1 cellular context compared by ENCODE assay signal in genomic region chr20:49713779-49714712, GRCh38.
TF ChIP-seq lines count a peak whose summit lies in the region.

A gene with protein sequence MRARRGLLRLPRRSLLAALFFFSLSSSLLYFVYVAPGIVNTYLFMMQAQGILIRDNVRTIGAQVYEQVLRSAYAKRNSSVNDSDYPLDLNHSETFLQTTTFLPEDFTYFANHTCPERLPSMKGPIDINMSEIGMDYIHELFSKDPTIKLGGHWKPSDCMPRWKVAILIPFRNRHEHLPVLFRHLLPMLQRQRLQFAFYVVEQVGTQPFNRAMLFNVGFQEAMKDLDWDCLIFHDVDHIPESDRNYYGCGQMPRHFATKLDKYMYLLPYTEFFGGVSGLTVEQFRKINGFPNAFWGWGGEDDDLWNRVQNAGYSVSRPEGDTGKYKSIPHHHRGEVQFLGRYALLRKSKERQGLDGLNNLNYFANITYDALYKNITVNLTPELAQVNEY (minus strand): TSS chr20:49713878. CDS start chr20:49713690, 188 bp downstream.

TF ChIP-seq in GM12878, 131 proteins besides CTCF, POLR2A, EP300 and RAD21 (continued from another document and continues in another):
- TF ChIP-seq, protein P1, sequence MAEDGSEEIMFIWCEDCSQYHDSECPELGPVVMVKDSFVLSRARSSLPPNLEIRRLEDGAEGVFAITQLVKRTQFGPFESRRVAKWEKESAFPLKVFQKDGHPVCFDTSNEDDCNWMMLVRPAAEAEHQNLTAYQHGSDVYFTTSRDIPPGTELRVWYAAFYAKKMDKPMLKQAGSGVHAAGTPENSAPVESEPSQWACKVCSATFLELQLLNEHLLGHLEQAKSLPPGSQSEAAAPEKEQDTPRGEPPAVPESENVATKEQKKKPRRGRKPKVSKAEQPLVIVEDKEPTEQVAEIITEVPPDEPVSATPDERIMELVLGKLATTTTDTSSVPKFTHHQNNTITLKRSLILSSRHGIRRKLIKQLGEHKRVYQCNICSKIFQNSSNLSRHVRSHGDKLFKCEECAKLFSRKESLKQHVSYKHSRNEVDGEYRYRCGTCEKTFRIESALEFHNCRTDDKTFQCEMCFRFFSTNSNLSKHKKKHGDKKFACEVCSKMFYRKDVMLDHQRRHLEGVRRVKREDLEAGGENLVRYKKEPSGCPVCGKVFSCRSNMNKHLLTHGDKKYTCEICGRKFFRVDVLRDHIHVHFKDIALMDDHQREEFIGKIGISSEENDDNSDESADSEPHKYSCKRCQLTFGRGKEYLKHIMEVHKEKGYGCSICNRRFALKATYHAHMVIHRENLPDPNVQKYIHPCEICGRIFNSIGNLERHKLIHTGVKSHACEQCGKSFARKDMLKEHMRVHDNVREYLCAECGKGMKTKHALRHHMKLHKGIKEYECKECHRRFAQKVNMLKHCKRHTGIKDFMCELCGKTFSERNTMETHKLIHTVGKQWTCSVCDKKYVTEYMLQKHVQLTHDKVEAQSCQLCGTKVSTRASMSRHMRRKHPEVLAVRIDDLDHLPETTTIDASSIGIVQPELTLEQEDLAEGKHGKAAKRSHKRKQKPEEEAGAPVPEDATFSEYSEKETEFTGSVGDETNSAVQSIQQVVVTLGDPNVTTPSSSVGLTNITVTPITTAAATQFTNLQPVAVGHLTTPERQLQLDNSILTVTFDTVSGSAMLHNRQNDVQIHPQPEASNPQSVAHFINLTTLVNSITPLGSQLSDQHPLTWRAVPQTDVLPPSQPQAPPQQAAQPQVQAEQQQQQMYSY (CRISPR knock-in tag; IDR thresholded peaks at IDR 0.05): no peak
- TF ChIP-seq, protein P2, sequence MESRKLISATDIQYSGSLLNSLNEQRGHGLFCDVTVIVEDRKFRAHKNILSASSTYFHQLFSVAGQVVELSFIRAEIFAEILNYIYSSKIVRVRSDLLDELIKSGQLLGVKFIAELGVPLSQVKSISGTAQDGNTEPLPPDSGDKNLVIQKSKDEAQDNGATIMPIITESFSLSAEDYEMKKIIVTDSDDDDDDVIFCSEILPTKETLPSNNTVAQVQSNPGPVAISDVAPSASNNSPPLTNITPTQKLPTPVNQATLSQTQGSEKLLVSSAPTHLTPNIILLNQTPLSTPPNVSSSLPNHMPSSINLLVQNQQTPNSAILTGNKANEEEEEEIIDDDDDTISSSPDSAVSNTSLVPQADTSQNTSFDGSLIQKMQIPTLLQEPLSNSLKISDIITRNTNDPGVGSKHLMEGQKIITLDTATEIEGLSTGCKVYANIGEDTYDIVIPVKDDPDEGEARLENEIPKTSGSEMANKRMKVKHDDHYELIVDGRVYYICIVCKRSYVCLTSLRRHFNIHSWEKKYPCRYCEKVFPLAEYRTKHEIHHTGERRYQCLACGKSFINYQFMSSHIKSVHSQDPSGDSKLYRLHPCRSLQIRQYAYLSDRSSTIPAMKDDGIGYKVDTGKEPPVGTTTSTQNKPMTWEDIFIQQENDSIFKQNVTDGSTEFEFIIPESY (IDR thresholded peaks at IDR 0.05): peak; percentile 22; the same call in 1 of the 2 replicates
- TF ChIP-seq NR2F1 (conservative IDR thresholded peaks at IDR 0.05): no peak
- 0 out of 2 replicates have a peak, but pooled peaks have one; percentile 10 for TF ChIP-seq NR2C1 (IDR thresholded peaks at IDR 0.05)
- peak; percentile 25; the same call in 1 of the 2 replicates for TF ChIP-seq SMARCA5 (IDR thresholded peaks at IDR 0.05)
- TF ChIP-seq ATF3 (IDR thresholded peaks at IDR 0.05; ENCODE audit: borderline replicate concordance, extremely low read depth, low read depth, low read length): no peak
- no peak for TF ChIP-seq YBX1 (IDR thresholded peaks at IDR 0.05)
- TF ChIP-seq MEF2B (IDR thresholded peaks at IDR 0.05; ENCODE audit: partially characterized antibody, poor library complexity, severe bottlenecking): no peak
- no peak for TF ChIP-seq CBFB (IDR thresholded peaks at IDR 0.05; ENCODE audit: low read depth)
- TF ChIP-seq RB1 (IDR thresholded peaks at IDR 0.05; ENCODE audit: borderline replicate concordance): peak; percentile 90; the same call in 1 of the 2 replicates
- TF ChIP-seq SP1 (IDR thresholded peaks at IDR 0.05; ENCODE audit: low read depth, low read length): peak; percentile 45
- no peak for TF ChIP-seq FOXK2 (IDR thresholded peaks at IDR 0.05)
- no peak for TF ChIP-seq SPI1 (IDR thresholded peaks at IDR 0.05; ENCODE audit: borderline replicate concordance, insufficient read depth, low read depth, low read length)
- no peak for TF ChIP-seq SREBF2 (IDR thresholded peaks at IDR 0.05; ENCODE audit: low read length)
- no peak for TF ChIP-seq SIN3A (IDR thresholded peaks at IDR 0.05; ENCODE audit: low read depth, low read length)
- TF ChIP-seq MAX (IDR thresholded peaks at IDR 0.05; ENCODE audit: low read depth, low read length): no peak
- TF ChIP-seq STAT3 (IDR thresholded peaks at IDR 0.05; ENCODE audit: low read depth, low read length): no peak
- no peak for TF ChIP-seq REST (IDR thresholded peaks at IDR 0.05; ENCODE audit: low read depth, low read length)
- TF ChIP-seq RUNX3 (IDR thresholded peaks at IDR 0.05; ENCODE audit: low read length): peak; percentile 56
- no peak for TF ChIP-seq BRCA1 (IDR thresholded peaks at IDR 0.05; ENCODE audit: low read depth, low read length)
- no peak for TF ChIP-seq TCF7 (IDR thresholded peaks at IDR 0.05; ENCODE audit: borderline replicate concordance)
- peak; percentile 81; the same call in 1 of the 2 replicates for TF ChIP-seq IRF3 (IDR thresholded peaks at IDR 0.05)
- no peak for TF ChIP-seq CHD2 (IDR thresholded peaks at IDR 0.05; ENCODE audit: borderline replicate concordance, low read depth, low read length)
- 0 out of 2 replicates have a peak, but pooled peaks have one; percentile 37 for TF ChIP-seq TARDBP (IDR thresholded peaks at IDR 0.05; ENCODE audit: borderline replicate concordance)
- no peak for TF ChIP-seq HDGF (IDR thresholded peaks at IDR 0.05)
- TF ChIP-seq, protein P3, sequence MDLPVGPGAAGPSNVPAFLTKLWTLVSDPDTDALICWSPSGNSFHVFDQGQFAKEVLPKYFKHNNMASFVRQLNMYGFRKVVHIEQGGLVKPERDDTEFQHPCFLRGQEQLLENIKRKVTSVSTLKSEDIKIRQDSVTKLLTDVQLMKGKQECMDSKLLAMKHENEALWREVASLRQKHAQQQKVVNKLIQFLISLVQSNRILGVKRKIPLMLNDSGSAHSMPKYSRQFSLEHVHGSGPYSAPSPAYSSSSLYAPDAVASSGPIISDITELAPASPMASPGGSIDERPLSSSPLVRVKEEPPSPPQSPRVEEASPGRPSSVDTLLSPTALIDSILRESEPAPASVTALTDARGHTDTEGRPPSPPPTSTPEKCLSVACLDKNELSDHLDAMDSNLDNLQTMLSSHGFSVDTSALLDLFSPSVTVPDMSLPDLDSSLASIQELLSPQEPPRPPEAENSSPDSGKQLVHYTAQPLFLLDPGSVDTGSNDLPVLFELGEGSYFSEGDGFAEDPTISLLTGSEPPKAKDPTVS (IDR thresholded peaks at IDR 0.05; ENCODE audit: low read depth, low read length): no peak
- no peak for TF ChIP-seq E4F1 (IDR thresholded peaks at IDR 0.05; ENCODE audit: borderline replicate concordance, partially characterized antibody)
- TF ChIP-seq, protein P4, sequence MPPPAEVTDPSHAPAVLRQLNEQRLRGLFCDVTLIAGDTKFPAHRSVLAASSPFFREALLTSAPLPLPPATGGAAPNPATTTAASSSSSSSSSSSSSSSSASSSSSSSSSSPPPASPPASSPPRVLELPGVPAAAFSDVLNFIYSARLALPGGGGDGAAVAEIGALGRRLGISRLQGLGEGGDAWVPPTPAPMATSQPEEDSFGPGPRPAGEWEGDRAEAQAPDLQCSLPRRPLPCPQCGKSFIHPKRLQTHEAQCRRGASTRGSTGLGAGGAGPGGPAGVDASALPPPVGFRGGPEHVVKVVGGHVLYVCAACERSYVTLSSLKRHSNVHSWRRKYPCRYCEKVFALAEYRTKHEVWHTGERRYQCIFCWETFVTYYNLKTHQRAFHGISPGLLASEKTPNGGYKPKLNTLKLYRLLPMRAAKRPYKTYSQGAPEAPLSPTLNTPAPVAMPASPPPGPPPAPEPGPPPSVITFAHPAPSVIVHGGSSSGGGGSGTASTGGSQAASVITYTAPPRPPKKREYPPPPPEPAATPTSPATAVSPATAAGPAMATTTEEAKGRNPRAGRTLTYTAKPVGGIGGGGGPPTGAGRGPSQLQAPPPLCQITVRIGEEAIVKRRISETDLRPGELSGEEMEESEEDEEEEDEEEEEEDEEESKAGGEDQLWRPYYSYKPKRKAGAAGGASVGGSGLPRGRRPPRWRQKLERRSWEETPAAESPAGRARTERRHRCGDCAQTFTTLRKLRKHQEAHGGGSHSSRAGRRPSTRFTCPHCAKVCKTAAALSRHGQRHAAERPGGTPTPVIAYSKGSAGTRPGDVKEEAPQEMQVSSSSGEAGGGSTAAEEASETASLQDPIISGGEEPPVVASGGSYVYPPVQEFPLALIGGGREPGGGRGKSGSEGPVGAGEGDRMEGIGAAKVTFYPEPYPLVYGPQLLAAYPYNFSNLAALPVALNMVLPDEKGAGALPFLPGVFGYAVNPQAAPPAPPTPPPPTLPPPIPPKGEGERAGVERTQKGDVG (CRISPR knock-in tag; IDR thresholded peaks at IDR 0.05): no peak
- TF ChIP-seq ETV6 (conservative IDR thresholded peaks at IDR 0.05 in 1 of 2, IDR thresholded peaks at IDR 0.05 in 1 of 2; ENCODE audit: borderline replicate concordance in 1 of 2, low read depth in 1 of 2): no peak
- TF ChIP-seq ASH2L (IDR thresholded peaks at IDR 0.05; ENCODE audit: borderline replicate concordance, low read depth): no peak
- TF ChIP-seq, protein P5, sequence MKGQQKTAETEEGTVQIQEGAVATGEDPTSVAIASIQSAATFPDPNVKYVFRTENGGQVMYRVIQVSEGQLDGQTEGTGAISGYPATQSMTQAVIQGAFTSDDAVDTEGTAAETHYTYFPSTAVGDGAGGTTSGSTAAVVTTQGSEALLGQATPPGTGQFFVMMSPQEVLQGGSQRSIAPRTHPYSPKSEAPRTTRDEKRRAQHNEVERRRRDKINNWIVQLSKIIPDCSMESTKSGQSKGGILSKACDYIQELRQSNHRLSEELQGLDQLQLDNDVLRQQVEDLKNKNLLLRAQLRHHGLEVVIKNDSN (IDR thresholded peaks at IDR 0.05; ENCODE audit: borderline replicate concordance, extremely low read length, insufficient read depth, low read depth, low read length): no peak
- TF ChIP-seq, protein P6, sequence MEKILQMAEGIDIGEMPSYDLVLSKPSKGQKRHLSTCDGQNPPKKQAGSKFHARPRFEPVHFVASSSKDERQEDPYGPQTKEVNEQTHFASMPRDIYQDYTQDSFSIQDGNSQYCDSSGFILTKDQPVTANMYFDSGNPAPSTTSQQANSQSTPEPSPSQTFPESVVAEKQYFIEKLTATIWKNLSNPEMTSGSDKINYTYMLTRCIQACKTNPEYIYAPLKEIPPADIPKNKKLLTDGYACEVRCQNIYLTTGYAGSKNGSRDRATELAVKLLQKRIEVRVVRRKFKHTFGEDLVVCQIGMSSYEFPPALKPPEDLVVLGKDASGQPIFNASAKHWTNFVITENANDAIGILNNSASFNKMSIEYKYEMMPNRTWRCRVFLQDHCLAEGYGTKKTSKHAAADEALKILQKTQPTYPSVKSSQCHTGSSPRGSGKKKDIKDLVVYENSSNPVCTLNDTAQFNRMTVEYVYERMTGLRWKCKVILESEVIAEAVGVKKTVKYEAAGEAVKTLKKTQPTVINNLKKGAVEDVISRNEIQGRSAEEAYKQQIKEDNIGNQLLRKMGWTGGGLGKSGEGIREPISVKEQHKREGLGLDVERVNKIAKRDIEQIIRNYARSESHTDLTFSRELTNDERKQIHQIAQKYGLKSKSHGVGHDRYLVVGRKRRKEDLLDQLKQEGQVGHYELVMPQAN (conservative IDR thresholded peaks at IDR 0.05): peak; percentile 8; the same call in 1 of the 2 replicates
